ENCODE assay signal across 1 cellular context in genomic region chr2:190670182-190670946, GRCh38.
TF ChIP-seq lines count a peak whose summit lies in the region.

No MANE protein-coding gene starts in this region.

TF ChIP-seq in GM12878, 131 proteins besides CTCF, POLR2A, EP300 and RAD21 (continued from another document and continues in another):
- TF ChIP-seq, protein P1, sequence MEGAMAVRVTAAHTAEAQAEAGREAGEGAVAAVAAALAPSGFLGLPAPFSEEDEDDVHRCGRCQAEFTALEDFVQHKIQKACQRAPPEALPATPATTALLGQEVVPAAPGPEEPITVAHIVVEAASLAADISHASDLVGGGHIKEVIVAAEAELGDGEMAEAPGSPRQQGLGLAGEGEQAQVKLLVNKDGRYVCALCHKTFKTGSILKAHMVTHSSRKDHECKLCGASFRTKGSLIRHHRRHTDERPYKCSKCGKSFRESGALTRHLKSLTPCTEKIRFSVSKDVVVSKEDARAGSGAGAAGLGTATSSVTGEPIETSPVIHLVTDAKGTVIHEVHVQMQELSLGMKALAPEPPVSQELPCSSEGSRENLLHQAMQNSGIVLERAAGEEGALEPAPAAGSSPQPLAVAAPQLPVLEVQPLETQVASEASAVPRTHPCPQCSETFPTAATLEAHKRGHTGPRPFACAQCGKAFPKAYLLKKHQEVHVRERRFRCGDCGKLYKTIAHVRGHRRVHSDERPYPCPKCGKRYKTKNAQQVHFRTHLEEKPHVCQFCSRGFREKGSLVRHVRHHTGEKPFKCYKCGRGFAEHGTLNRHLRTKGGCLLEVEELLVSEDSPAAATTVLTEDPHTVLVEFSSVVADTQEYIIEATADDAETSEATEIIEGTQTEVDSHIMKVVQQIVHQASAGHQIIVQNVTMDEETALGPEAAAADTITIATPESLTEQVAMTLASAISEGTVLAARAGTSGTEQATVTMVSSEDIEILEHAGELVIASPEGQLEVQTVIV (IDR thresholded peaks at IDR 0.05; ENCODE audit: borderline replicate concordance, partially characterized antibody): no peak
- TF ChIP-seq RAD51 (IDR thresholded peaks at IDR 0.05): no peak
- TF ChIP-seq RUNX3 (IDR thresholded peaks at IDR 0.05; ENCODE audit: low read length): peak; percentile 81
- no peak for TF ChIP-seq BMI1 (IDR thresholded peaks at IDR 0.05; ENCODE audit: borderline replicate concordance)
- TF ChIP-seq, protein P2, sequence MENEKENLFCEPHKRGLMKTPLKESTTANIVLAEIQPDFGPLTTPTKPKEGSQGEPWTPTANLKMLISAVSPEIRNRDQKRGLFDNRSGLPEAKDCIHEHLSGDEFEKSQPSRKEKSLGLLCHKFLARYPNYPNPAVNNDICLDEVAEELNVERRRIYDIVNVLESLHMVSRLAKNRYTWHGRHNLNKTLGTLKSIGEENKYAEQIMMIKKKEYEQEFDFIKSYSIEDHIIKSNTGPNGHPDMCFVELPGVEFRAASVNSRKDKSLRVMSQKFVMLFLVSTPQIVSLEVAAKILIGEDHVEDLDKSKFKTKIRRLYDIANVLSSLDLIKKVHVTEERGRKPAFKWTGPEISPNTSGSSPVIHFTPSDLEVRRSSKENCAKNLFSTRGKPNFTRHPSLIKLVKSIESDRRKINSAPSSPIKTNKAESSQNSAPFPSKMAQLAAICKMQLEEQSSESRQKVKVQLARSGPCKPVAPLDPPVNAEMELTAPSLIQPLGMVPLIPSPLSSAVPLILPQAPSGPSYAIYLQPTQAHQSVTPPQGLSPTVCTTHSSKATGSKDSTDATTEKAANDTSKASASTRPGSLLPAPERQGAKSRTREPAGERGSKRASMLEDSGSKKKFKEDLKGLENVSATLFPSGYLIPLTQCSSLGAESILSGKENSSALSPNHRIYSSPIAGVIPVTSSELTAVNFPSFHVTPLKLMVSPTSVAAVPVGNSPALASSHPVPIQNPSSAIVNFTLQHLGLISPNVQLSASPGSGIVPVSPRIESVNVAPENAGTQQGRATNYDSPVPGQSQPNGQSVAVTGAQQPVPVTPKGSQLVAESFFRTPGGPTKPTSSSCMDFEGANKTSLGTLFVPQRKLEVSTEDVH (IDR thresholded peaks at IDR 0.05; ENCODE audit: low read depth, partially characterized antibody): peak; percentile 27
- TF ChIP-seq CHD1 (IDR thresholded peaks at IDR 0.05; ENCODE audit: low read depth, low read length): no peak
- TF ChIP-seq RELA (IDR thresholded peaks at IDR 0.05; ENCODE audit: borderline replicate concordance, partially characterized antibody): no peak
- TF ChIP-seq HCFC1 (IDR thresholded peaks at IDR 0.05; ENCODE audit: low read length): no peak
- TF ChIP-seq, protein P3, sequence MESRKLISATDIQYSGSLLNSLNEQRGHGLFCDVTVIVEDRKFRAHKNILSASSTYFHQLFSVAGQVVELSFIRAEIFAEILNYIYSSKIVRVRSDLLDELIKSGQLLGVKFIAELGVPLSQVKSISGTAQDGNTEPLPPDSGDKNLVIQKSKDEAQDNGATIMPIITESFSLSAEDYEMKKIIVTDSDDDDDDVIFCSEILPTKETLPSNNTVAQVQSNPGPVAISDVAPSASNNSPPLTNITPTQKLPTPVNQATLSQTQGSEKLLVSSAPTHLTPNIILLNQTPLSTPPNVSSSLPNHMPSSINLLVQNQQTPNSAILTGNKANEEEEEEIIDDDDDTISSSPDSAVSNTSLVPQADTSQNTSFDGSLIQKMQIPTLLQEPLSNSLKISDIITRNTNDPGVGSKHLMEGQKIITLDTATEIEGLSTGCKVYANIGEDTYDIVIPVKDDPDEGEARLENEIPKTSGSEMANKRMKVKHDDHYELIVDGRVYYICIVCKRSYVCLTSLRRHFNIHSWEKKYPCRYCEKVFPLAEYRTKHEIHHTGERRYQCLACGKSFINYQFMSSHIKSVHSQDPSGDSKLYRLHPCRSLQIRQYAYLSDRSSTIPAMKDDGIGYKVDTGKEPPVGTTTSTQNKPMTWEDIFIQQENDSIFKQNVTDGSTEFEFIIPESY (IDR thresholded peaks at IDR 0.05): no peak
- TF ChIP-seq, protein P4, sequence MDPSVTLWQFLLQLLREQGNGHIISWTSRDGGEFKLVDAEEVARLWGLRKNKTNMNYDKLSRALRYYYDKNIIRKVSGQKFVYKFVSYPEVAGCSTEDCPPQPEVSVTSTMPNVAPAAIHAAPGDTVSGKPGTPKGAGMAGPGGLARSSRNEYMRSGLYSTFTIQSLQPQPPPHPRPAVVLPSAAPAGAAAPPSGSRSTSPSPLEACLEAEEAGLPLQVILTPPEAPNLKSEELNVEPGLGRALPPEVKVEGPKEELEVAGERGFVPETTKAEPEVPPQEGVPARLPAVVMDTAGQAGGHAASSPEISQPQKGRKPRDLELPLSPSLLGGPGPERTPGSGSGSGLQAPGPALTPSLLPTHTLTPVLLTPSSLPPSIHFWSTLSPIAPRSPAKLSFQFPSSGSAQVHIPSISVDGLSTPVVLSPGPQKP (IDR thresholded peaks at IDR 0.05; ENCODE audit: low read depth, low read length): no peak
- TF ChIP-seq, protein P5, sequence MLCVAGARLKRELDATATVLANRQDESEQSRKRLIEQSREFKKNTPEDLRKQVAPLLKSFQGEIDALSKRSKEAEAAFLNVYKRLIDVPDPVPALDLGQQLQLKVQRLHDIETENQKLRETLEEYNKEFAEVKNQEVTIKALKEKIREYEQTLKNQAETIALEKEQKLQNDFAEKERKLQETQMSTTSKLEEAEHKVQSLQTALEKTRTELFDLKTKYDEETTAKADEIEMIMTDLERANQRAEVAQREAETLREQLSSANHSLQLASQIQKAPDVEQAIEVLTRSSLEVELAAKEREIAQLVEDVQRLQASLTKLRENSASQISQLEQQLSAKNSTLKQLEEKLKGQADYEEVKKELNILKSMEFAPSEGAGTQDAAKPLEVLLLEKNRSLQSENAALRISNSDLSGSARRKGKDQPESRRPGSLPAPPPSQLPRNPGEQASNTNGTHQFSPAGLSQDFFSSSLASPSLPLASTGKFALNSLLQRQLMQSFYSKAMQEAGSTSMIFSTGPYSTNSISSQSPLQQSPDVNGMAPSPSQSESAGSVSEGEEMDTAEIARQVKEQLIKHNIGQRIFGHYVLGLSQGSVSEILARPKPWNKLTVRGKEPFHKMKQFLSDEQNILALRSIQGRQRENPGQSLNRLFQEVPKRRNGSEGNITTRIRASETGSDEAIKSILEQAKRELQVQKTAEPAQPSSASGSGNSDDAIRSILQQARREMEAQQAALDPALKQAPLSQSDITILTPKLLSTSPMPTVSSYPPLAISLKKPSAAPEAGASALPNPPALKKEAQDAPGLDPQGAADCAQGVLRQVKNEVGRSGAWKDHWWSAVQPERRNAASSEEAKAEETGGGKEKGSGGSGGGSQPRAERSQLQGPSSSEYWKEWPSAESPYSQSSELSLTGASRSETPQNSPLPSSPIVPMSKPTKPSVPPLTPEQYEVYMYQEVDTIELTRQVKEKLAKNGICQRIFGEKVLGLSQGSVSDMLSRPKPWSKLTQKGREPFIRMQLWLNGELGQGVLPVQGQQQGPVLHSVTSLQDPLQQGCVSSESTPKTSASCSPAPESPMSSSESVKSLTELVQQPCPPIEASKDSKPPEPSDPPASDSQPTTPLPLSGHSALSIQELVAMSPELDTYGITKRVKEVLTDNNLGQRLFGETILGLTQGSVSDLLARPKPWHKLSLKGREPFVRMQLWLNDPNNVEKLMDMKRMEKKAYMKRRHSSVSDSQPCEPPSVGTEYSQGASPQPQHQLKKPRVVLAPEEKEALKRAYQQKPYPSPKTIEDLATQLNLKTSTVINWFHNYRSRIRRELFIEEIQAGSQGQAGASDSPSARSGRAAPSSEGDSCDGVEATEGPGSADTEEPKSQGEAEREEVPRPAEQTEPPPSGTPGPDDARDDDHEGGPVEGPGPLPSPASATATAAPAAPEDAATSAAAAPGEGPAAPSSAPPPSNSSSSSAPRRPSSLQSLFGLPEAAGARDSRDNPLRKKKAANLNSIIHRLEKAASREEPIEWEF (IDR thresholded peaks at IDR 0.05; ENCODE audit: insufficient replicate concordance, low read depth, low read length): peak; percentile 65
- TF ChIP-seq BRCA1 (IDR thresholded peaks at IDR 0.05; ENCODE audit: low read depth, low read length): no peak
- no peak for TF ChIP-seq TARDBP (IDR thresholded peaks at IDR 0.05; ENCODE audit: borderline replicate concordance)
- TF ChIP-seq ZNF384 (IDR thresholded peaks at IDR 0.05; ENCODE audit: borderline replicate concordance, low read depth, low read length): no peak
- TF ChIP-seq ESRRA (IDR thresholded peaks at IDR 0.05; ENCODE audit: low read length): no peak
- peak; percentile 55; the same call in 1 of the 2 replicates for TF ChIP-seq ZNF24 (IDR thresholded peaks at IDR 0.05)
- no peak for TF ChIP-seq TBL1XR1 (IDR thresholded peaks at IDR 0.05; ENCODE audit: low read depth, low read length)
- no peak for TF ChIP-seq SIN3A (IDR thresholded peaks at IDR 0.05; ENCODE audit: low read depth, low read length)
- TF ChIP-seq EZH2 (IDR thresholded peaks at IDR 0.05; ENCODE audit: borderline replicate concordance, control insufficient read depth, low read depth, low read length): no peak
- TF ChIP-seq, protein P6, sequence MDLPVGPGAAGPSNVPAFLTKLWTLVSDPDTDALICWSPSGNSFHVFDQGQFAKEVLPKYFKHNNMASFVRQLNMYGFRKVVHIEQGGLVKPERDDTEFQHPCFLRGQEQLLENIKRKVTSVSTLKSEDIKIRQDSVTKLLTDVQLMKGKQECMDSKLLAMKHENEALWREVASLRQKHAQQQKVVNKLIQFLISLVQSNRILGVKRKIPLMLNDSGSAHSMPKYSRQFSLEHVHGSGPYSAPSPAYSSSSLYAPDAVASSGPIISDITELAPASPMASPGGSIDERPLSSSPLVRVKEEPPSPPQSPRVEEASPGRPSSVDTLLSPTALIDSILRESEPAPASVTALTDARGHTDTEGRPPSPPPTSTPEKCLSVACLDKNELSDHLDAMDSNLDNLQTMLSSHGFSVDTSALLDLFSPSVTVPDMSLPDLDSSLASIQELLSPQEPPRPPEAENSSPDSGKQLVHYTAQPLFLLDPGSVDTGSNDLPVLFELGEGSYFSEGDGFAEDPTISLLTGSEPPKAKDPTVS (IDR thresholded peaks at IDR 0.05; ENCODE audit: low read depth, low read length): no peak
- 0 out of 3 replicates have a peak, but pooled peaks have one; percentile 24 for TF ChIP-seq POU2F2 (IDR thresholded peaks at IDR 0.05; ENCODE audit: borderline replicate concordance, low read depth, low read length)
- TF ChIP-seq CHD2 (IDR thresholded peaks at IDR 0.05; ENCODE audit: borderline replicate concordance, low read depth, low read length): peak; percentile 33; the same call in 1 of the 2 replicates
- TF ChIP-seq, protein P7, sequence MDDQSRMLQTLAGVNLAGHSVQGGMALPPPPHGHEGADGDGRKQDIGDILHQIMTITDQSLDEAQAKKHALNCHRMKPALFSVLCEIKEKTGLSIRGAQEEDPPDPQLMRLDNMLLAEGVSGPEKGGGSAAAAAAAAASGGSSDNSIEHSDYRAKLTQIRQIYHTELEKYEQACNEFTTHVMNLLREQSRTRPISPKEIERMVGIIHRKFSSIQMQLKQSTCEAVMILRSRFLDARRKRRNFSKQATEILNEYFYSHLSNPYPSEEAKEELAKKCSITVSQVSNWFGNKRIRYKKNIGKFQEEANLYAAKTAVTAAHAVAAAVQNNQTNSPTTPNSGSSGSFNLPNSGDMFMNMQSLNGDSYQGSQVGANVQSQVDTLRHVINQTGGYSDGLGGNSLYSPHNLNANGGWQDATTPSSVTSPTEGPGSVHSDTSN (IDR thresholded peaks at IDR 0.05; ENCODE audit: insufficient replicate concordance, low read depth, low read length): no peak
- no peak for TF ChIP-seq WRNIP1 (IDR thresholded peaks at IDR 0.05; ENCODE audit: borderline replicate concordance, low read depth, low read length)
- TF ChIP-seq, protein P8, sequence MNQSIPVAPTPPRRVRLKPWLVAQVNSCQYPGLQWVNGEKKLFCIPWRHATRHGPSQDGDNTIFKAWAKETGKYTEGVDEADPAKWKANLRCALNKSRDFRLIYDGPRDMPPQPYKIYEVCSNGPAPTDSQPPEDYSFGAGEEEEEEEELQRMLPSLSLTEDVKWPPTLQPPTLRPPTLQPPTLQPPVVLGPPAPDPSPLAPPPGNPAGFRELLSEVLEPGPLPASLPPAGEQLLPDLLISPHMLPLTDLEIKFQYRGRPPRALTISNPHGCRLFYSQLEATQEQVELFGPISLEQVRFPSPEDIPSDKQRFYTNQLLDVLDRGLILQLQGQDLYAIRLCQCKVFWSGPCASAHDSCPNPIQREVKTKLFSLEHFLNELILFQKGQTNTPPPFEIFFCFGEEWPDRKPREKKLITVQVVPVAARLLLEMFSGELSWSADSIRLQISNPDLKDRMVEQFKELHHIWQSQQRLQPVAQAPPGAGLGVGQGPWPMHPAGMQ (IDR thresholded peaks at IDR 0.05; ENCODE audit: borderline replicate concordance): no peak
- peak; percentile 59 for TF ChIP-seq SMAD1 (IDR thresholded peaks at IDR 0.05; ENCODE audit: low read depth, partially characterized antibody)
- no peak for TF ChIP-seq SMARCA5 (IDR thresholded peaks at IDR 0.05)
- TF ChIP-seq, protein P9, sequence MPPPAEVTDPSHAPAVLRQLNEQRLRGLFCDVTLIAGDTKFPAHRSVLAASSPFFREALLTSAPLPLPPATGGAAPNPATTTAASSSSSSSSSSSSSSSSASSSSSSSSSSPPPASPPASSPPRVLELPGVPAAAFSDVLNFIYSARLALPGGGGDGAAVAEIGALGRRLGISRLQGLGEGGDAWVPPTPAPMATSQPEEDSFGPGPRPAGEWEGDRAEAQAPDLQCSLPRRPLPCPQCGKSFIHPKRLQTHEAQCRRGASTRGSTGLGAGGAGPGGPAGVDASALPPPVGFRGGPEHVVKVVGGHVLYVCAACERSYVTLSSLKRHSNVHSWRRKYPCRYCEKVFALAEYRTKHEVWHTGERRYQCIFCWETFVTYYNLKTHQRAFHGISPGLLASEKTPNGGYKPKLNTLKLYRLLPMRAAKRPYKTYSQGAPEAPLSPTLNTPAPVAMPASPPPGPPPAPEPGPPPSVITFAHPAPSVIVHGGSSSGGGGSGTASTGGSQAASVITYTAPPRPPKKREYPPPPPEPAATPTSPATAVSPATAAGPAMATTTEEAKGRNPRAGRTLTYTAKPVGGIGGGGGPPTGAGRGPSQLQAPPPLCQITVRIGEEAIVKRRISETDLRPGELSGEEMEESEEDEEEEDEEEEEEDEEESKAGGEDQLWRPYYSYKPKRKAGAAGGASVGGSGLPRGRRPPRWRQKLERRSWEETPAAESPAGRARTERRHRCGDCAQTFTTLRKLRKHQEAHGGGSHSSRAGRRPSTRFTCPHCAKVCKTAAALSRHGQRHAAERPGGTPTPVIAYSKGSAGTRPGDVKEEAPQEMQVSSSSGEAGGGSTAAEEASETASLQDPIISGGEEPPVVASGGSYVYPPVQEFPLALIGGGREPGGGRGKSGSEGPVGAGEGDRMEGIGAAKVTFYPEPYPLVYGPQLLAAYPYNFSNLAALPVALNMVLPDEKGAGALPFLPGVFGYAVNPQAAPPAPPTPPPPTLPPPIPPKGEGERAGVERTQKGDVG (CRISPR knock-in tag; IDR thresholded peaks at IDR 0.05): no peak
